ENCODE assay signal across 11 cellular contexts in genomic region chr3:13262493-13263211, GRCh38.
A peak's percentile ranks its signal among the peaks of the same experiment; 100 is the strongest.
DNase-seq lines count a peak whose midpoint lies in the region; ATAC-seq and TF ChIP-seq lines count a peak whose summit lies in the region.
"Had no signal": no experiment of that assay in that cellular context is flagged by ENCODE, and none has a peak within 500 bp of the region (broad histone marks: within the 10 kb centered on the region; RNA-seq: fewer than 3 reads in every experiment).

No MANE protein-coding gene starts in this region.

- no peaks in the 10 kb centered on the region for H3K36me3 Mint-ChIP-seq in activated T-cell treated with anti-CD3 and anti-CD28 coated beads, Interleukin-2, amount 50 U/mL, for 24 hours (ENCODE audit: low read depth)
- no peaks in the 10 kb centered on the region for H3K36me3 Mint-ChIP-seq in endodermal cell (ENCODE audit: low read depth)
- H3K36me3 Mint-ChIP-seq in type B pancreatic cell: no peaks in the 10 kb centered on the region

- peaks cover 7% of the 10 kb centered on the region for H3K4me1 Mint-ChIP-seq in activated T-cell treated with anti-CD3 and anti-CD28 coated beads, Interleukin-2, amount 50 U/mL, for 24 hours (ENCODE audit: low read depth)
- peaks cover 5% of the 10 kb centered on the region for H3K4me1 Mint-ChIP-seq in endodermal cell
- peaks cover 12% of the 10 kb centered on the region for H3K4me1 Mint-ChIP-seq in type B pancreatic cell (ENCODE audit: unreplicated experiment)

- POLR2A ChIA-PET in RWPE1 (lab: Yijun Ruan, JAX; ENCODE audit: low non-redundant PET): no interaction called here

- intact Hi-C loops in gastrocnemius medialis (cut with DNase I; ENCODE audit: low total_unique reads): no loop called here

- TF ChIP-seq POLR2A in gastrocnemius medialis (IDR thresholded peaks at IDR 0.05): no peak

- H3K27me3 Mint-ChIP-seq in activated T-cell treated with anti-CD3 and anti-CD28 coated beads, Interleukin-2, amount 50 U/mL, for 24 hours: peaks cover 2% of the 10 kb centered on the region
- H3K27me3 Mint-ChIP-seq in endodermal cell (ENCODE audit: insufficient read depth) (no peaks in the 10 kb centered on the region), type B pancreatic cell (peaks cover 7% of the 10 kb centered on the region)

- H3K4me1 ChIP-seq in endodermal cell (ENCODE audit: control insufficient read depth, insufficient read depth, low read length) (no peaks in the 10 kb centered on the region), gastrocnemius medialis (peaks cover 11 to 21% of the 10 kb centered on the region in 2 donors)

- H3K9me3 ChIP-seq in endodermal cell (ENCODE audit: control insufficient read depth, low read length) (no peaks in the 10 kb centered on the region), gastrocnemius medialis (no peaks in the 10 kb centered on the region)

- H3K27me3 ChIP-seq in endodermal cell (ENCODE audit: control insufficient read depth, insufficient read depth, low read length, poor library complexity, severe bottlenecking): no peaks in the 10 kb centered on the region
- no peaks in the 10 kb centered on the region for H3K27me3 ChIP-seq in gastrocnemius medialis

- H3K36me3 ChIP-seq in endodermal cell (ENCODE audit: control insufficient read depth, insufficient read depth, low read length): no peaks in the 10 kb centered on the region
- no peaks in the 10 kb centered on the region for H3K36me3 ChIP-seq in gastrocnemius medialis

- H3K4me3 Mint-ChIP-seq in activated T-cell treated with anti-CD3 and anti-CD28 coated beads, Interleukin-2, amount 50 U/mL, for 24 hours: no peak overlapping the region
- H3K4me3 Mint-ChIP-seq in endodermal cell (no peak overlapping the region), type B pancreatic cell (no peak overlapping the region)

- 90 to 92% methylated on average over 6 to 7 of the region's 7 CpGs for WGBS in endodermal cell (ENCODE audit: insufficient coverage in 1 of 2, insufficient read length in 1 of 2), 2 experiments

- H3K27ac Mint-ChIP-seq in activated T-cell treated with anti-CD3 and anti-CD28 coated beads, Interleukin-2, amount 50 U/mL, for 24 hours: peak overlapping the region; percentile 14
- H3K27ac Mint-ChIP-seq in endodermal cell: peak overlapping the region; percentile 41
- no peak overlapping the region for H3K27ac Mint-ChIP-seq in type B pancreatic cell

- no peak for DNase-seq in activated T-cell treated with anti-CD3 and anti-CD28 coated beads, Interleukin-2, amount 50 U/mL, for 24 hours
- DNase-seq in activated T-cell treated with anti-CD3 and anti-CD28 coated beads for 4 hours (no peak), KBM-7 (peak; percentile 89), endodermal cell (no peak), gastrocnemius medialis (no peak), RWPE1 (ENCODE audit: low spot score) (no peak), type B pancreatic cell (ENCODE audit: extremely low spot score, unreplicated experiment) (no peak), NK-92 (lab: John Stamatoyannopoulos, UW; ENCODE audit: unreplicated experiment) (no peak)
- DNase-seq: activated gamma-delta T cell treated with Interleukin-2 at 50 U/mL for 16 hours, GM23248, NCI-H526 had no signal

- in situ Hi-C loops in KBM-7 (cut with MboI; ENCODE audit: low pct_unique_long_range_greater_than_20kb, low sequenced_read_pairs) (no loop called here), gastrocnemius medialis (cut with MboI; ENCODE audit: low sequenced_read_pairs in 4 of 4) (no loop called here)

- ATAC-seq in gastrocnemius medialis: no peak

- H3K9ac ChIP-seq in endodermal cell (ENCODE audit: extremely low read depth, low read length, poor library complexity, severe bottlenecking): no peak overlapping the region
- H3K9ac ChIP-seq: GM23248 had no signal

- H3K4me3 ChIP-seq in endodermal cell (ENCODE audit: low read length) (no peak overlapping the region), gastrocnemius medialis (no peak overlapping the region)
- H3K4me3 ChIP-seq: GM23248 had no signal

- no peaks in the 10 kb centered on the region for H3K9me3 Mint-ChIP-seq in activated T-cell treated with anti-CD3 and anti-CD28 coated beads, Interleukin-2, amount 50 U/mL, for 24 hours
- H3K9me3 Mint-ChIP-seq in endodermal cell (peaks cover 4% of the 10 kb centered on the region), type B pancreatic cell (no peaks in the 10 kb centered on the region)

- CTCF ChIA-PET in RWPE1 (lab: Yijun Ruan, JAX): interaction anchor here (0.7 kb wide), 1 partner anchor 103 kb away, joined by 3 read pairs; no protein-coding TSS in a partner anchor

- TF ChIP-seq CTCF in endodermal cell (conservative IDR thresholded peaks at IDR 0.05) (no peak), gastrocnemius medialis (IDR thresholded peaks at IDR 0.05 in 4 of 5, conservative IDR thresholded peaks at IDR 0.05 in 1 of 5) (no peak), RWPE1 (conservative IDR thresholded peaks at IDR 0.05; ENCODE audit: low read depth) (no peak), type B pancreatic cell (conservative IDR thresholded peaks at IDR 0.05) (no peak)

- no peak overlapping the region for H3K27ac ChIP-seq in endodermal cell (ENCODE audit: low read depth, low read length)
- H3K27ac ChIP-seq in gastrocnemius medialis: peak overlapping the region in 3 of 4 donors; percentile 37 to 81 (median 75)
- H3K27ac ChIP-seq in RWPE1: no peak overlapping the region
- H3K27ac ChIP-seq: GM23248 had no signal

Comparison
In these comparisons a context has a peak if more than half of its experiments do, and no peak if none do; other contexts are left out.
1. H3K27ac ChIP-seq: peak in gastrocnemius medialis (3 of 4); none in endodermal cell (single experiment) and RWPE1 (single experiment).